ENCODE assay signal across 13 cellular contexts in genomic region chr19:53028306-53028705, GRCh38. TPM values are rescaled to one million over a fixed set of nuclear protein-coding genes. Genes with fewer than 3 reads are reported as not detected.
DNase-seq lines count a peak whose midpoint lies in the region; ATAC-seq and TF ChIP-seq lines count a peak whose summit lies in the region.
"Not testable (repeated sequence)": the region's sequence is repeated elsewhere in the genome, so short reads cannot be mapped to it uniquely, and the experiment has no call there.
"Had no signal": no experiment of that assay in that cellular context is flagged by ENCODE, and none has a peak within 500 bp of the region (broad histone marks: within the 10 kb centered on the region; RNA-seq: fewer than 3 reads in every experiment).

No MANE protein-coding gene starts in this region.

- H2BK20ac ChIP-seq in H9 (ENCODE audit: low read depth, low read length, poor library complexity, severe bottlenecking), result not testable (repeated sequence)

- H3K79me2 ChIP-seq in H9 (ENCODE audit: insufficient read depth, low read length); neural progenitor cell (ENCODE audit: low read depth): not testable (repeated sequence)

- not testable (repeated sequence) for H4K91ac ChIP-seq in H9 (ENCODE audit: insufficient read length, low read depth, low read length)

- not testable (repeated sequence) for H2BK5ac ChIP-seq in H9 (ENCODE audit: insufficient read length, low read length)

- not testable (repeated sequence) for H3K9ac ChIP-seq in H9 (ENCODE audit: extremely low read depth, insufficient read length, low read length); neural progenitor cell
- H3K9ac ChIP-seq in endodermal cell (ENCODE audit: extremely low read depth, low read length, poor library complexity, severe bottlenecking), result peak overlapping the region; percentile 51

- not testable (repeated sequence) for H3K23ac ChIP-seq in H9 (ENCODE audit: insufficient read length, low read depth, low read length)

- H3K4me3 Mint-ChIP-seq in Caco-2 (ENCODE audit: unreplicated experiment) (peak overlapping the region; percentile 33), endodermal cell (peak overlapping the region; percentile 47)
- H3K4me3 Mint-ChIP-seq in H9, WTC11, neural progenitor cell: not testable (repeated sequence)

- H3K36me3 ChIP-seq in Caco-2 (ENCODE audit: control insufficient read depth, insufficient read depth, low read length); endodermal cell (ENCODE audit: control insufficient read depth, insufficient read depth, low read length); neural progenitor cell: not testable (repeated sequence)

- peaks cover 11% of the 10 kb centered on the region for H3K36me3 Mint-ChIP-seq in Caco-2 (ENCODE audit: insufficient read depth, unreplicated experiment)
- not testable (repeated sequence) for H3K36me3 Mint-ChIP-seq in H9 (ENCODE audit: insufficient read depth in 1 of 3, low read depth in 3 of 3); WTC11
- peaks cover 10% of the 10 kb centered on the region for H3K36me3 Mint-ChIP-seq in endodermal cell (ENCODE audit: low read depth)
- H3K36me3 Mint-ChIP-seq in neural progenitor cell, result peaks cover 12% of the 10 kb centered on the region

- intact Hi-C loops in Caco-2 (cut with micrococcal nuclease; ENCODE audit: unreplicated experiment), result not testable (repeated sequence)

- CTCF ChIA-PET in Caco-2 (lab: Charles Lee), result not testable (repeated sequence)
- CTCF ChIA-PET in WTC11 (lab: Charles Lee), result interaction anchor here (1.2 kb wide), 1 partner anchor 9 kb away, joined by 5 read pairs; no protein-coding TSS in a partner anchor

- POLR2A ChIA-PET in Caco-2 (lab: Charles Lee); WTC11 (lab: Charles Lee): not testable (repeated sequence)

- not testable (repeated sequence) for H3K4me1 Mint-ChIP-seq in Caco-2 (ENCODE audit: low read depth, unreplicated experiment); neural progenitor cell
- peaks cover 15 to 20% of the 10 kb centered on the region in 2 experiments for H3K4me1 Mint-ChIP-seq in H9
- H3K4me1 Mint-ChIP-seq in WTC11, result peaks cover 13% of the 10 kb centered on the region
- H3K4me1 Mint-ChIP-seq in endodermal cell, result peaks cover 24% of the 10 kb centered on the region

- H4K5ac ChIP-seq in H9 (ENCODE audit: insufficient read length, low read depth, low read length), result not testable (repeated sequence)

- not testable (repeated sequence) for H3K23me2 ChIP-seq in H9 (ENCODE audit: insufficient read length, low read depth, low read length, poor library complexity, severe bottlenecking)

- not testable (repeated sequence) for H3K14ac ChIP-seq in H9 (ENCODE audit: insufficient read depth, low read length)

- peaks cover 24% of the 10 kb centered on the region; the same call in 1 of the 2 replicates for H3K9me3 ChIP-seq in Caco-2
- H3K9me3 ChIP-seq in H9 (ENCODE audit: control insufficient read depth, low read depth, low read length); endodermal cell (ENCODE audit: control insufficient read depth, low read length); neural progenitor cell (ENCODE audit: low read depth): not testable (repeated sequence)

- H3K56ac ChIP-seq in H9 (ENCODE audit: insufficient read length, low read depth, low read length), result not testable (repeated sequence)

- H2AFZ ChIP-seq in H9 (ENCODE audit: low read length), result not testable (repeated sequence)
- H2AFZ ChIP-seq in neural progenitor cell (replicated peaks), result peak overlapping the region; percentile 32

- not testable (repeated sequence) for H3K27me3 Mint-ChIP-seq in Caco-2 (ENCODE audit: insufficient read depth, unreplicated experiment); H9 (ENCODE audit: low read depth); WTC11 (ENCODE audit: low read depth); endodermal cell (ENCODE audit: insufficient read depth); neural progenitor cell (ENCODE audit: insufficient read depth, low read depth)

- H3K27me3 ChIP-seq in Caco-2 (replicated peaks; ENCODE audit: control insufficient read depth, insufficient read depth, low read length); H9 (ENCODE audit: insufficient read depth, low read length); endodermal cell (ENCODE audit: control insufficient read depth, insufficient read depth, low read length, poor library complexity, severe bottlenecking); neural progenitor cell: not testable (repeated sequence)

- H4K8ac ChIP-seq in H9 (replicated peaks; ENCODE audit: insufficient read length, low read depth, low read length), result not testable (repeated sequence)

- not testable (repeated sequence) for H3K4me2 ChIP-seq in H9 (ENCODE audit: insufficient read depth, insufficient read length, low read length)
- H3K4me2 ChIP-seq in neural progenitor cell, result peak overlapping the region; percentile 45

- not testable (repeated sequence) for H3T11ph ChIP-seq in H9 (ENCODE audit: low read length)

- H3K79me1 ChIP-seq in H9 (ENCODE audit: insufficient read depth, low read depth, low read length, poor library complexity, severe bottlenecking), result not testable (repeated sequence)

- not testable (repeated sequence) for H3K4me1 ChIP-seq in Caco-2; H9 (ENCODE audit: insufficient read depth, low read length); endodermal cell (ENCODE audit: control insufficient read depth, insufficient read depth, low read length); neural progenitor cell

- H3F3A ChIP-seq in neural progenitor cell (ENCODE audit: low read depth), result not testable (repeated sequence)

- DNase-seq in Caco-2, result peak; percentile 60 to 66
- DNase-seq in H9, result not testable (repeated sequence)
- DNase-seq in NCI-H524 (lab: John Stamatoyannopoulos, UW), result peak; percentile 4 to 33
- DNase-seq in WTC11 (ENCODE audit: low spot score), result peak; percentile 27
- peak; percentile 88 for DNase-seq in endodermal cell
- peak; percentile 62 for DNase-seq in islet precursor cell
- peak; percentile 63 for DNase-seq in neural progenitor cell (ENCODE audit: low spot score)

- WGBS in H9 (ENCODE audit: extremely low coverage, insufficient read length, low lambda C conversion rate), result no CpG with 5 or more reads among the region's 7 CpGs
- WGBS in endodermal cell (ENCODE audit: insufficient coverage in 1 of 2, insufficient read length in 1 of 2), 2 experiments, result 22 to 57% methylated on average over 5 to 7 of the region's 7 CpGs

- H2BK12ac ChIP-seq in H9 (ENCODE audit: insufficient read length, low read depth, low read length), result not testable (repeated sequence)

- ATAC-seq in WTC11, result not testable (repeated sequence)

- not testable (repeated sequence) for H4K20me1 ChIP-seq in H9 (ENCODE audit: control insufficient read depth, insufficient read depth, insufficient read length); neural progenitor cell (ENCODE audit: low read depth)

- not testable (repeated sequence) for H2BK15ac ChIP-seq in H9 (ENCODE audit: low read depth, low read length)

- not testable (repeated sequence) for H3K4me3 ChIP-seq in Caco-2 (ENCODE audit: low read depth, low read length); endodermal cell (ENCODE audit: low read length); neural progenitor cell

- peak overlapping the region; percentile 55 for H3K27ac Mint-ChIP-seq in Caco-2 (ENCODE audit: unreplicated experiment)
- H3K27ac Mint-ChIP-seq in H9, result peak overlapping the region in 2 of 3 experiments; percentile 78 to 86; a peak in 4 of 7 replicates
- H3K27ac Mint-ChIP-seq in WTC11, neural progenitor cell: not testable (repeated sequence)
- peak overlapping the region; percentile 99 for H3K27ac Mint-ChIP-seq in endodermal cell

- BruUV-seq in Caco-2 (replicated peaks; lab: Mats Ljungman, UMichigan), result not testable (repeated sequence)

- not testable (repeated sequence) for H3K27ac ChIP-seq in H9 (ENCODE audit: insufficient read length, low read depth, low read length); endodermal cell (ENCODE audit: low read depth, low read length); neural progenitor cell

- H2AK5ac ChIP-seq in H9 (ENCODE audit: insufficient read length, low read length), result not testable (repeated sequence)

- H3K9me3 Mint-ChIP-seq in Caco-2 (ENCODE audit: unreplicated experiment), result peaks cover 24% of the 10 kb centered on the region
- not testable (repeated sequence) for H3K9me3 Mint-ChIP-seq in H9, WTC11, endodermal cell
- H3K9me3 Mint-ChIP-seq in neural progenitor cell, result peaks cover 49% of the 10 kb centered on the region

- not testable (repeated sequence) for TF ChIP-seq CTCF in Caco-2 (IDR thresholded peaks at IDR 0.05; ENCODE audit: insufficient read depth in 1 of 2, low read depth in 1 of 2, low read length in 1 of 2, severe bottlenecking in 1 of 2, unreplicated experiment in 1 of 2); H9 (conservative IDR thresholded peaks at IDR 0.05); WTC11 (IDR thresholded peaks at IDR 0.05); endodermal cell (conservative IDR thresholded peaks at IDR 0.05); neural progenitor cell (IDR thresholded peaks at IDR 0.05)

- H3K18ac ChIP-seq in H9 (ENCODE audit: insufficient read length, low read depth, low read length), result not testable (repeated sequence)

- not testable (repeated sequence) for H2BK120ac ChIP-seq in H9 (ENCODE audit: low read depth, low read length, poor library complexity, severe bottlenecking)

- not testable (repeated sequence) for H3K4ac ChIP-seq in H9 (ENCODE audit: low read depth, low read length)

RNA-seq across cellular contexts. Expression of gene ERVV-1, which starts 14.6 kb away (rescaled TPM):
- total RNA-seq in Caco-2 (2022) (not detected in 2 replicates), H9 (2021) (not detected in 2 replicates), WTC11 (2021) (not detected in 3 replicates), endodermal cell (not detected), neural progenitor cell (ENCODE audit: low replicate concordance) (not detected in 2 replicates)
- not detected for polyA plus RNA-seq in endodermal cell (2013, experiment 1 of 2)
- not detected for polyA plus RNA-seq in endodermal cell (2013, experiment 2 of 2)
- total RNA-seq: CD4-positive, alpha-beta T cell; G401; GM12878; H1 had no signal
- polyA plus RNA-seq: A549, BJ, H1 had no signal

RNA-seq across cellular contexts. Expression of gene ERVV-2, which starts 16.2 kb away (rescaled TPM):
- total RNA-seq in Caco-2 (2022) (0.11 and 0.21 TPM in 2 replicates), H9 (2021) (not detected in 2 replicates), WTC11 (2021) (0.26 to 0.46 TPM (median 0.46 TPM) in 3 replicates), endodermal cell (not detected), neural progenitor cell (ENCODE audit: low replicate concordance) (0.06 TPM in 1 of 2 replicates, not detected in the other)
- polyA plus RNA-seq in endodermal cell (2013, experiment 1 of 2), result not detected
- not detected for polyA plus RNA-seq in endodermal cell (2013, experiment 2 of 2)
- total RNA-seq: CD4-positive, alpha-beta T cell; G401; GM12878; H1 had no signal
- polyA plus RNA-seq: A549, BJ had no signal
